21 cellular contexts compared by ENCODE assay signal in genomic region chr12:128813392-128813791, GRCh38. TPM values are rescaled to one million over a fixed set of nuclear protein-coding genes. Genes with fewer than 3 reads are reported as not detected.
DNase-seq lines count a peak whose midpoint lies in the region; ATAC-seq, FAIRE-seq and TF ChIP-seq lines count a peak whose summit lies in the region.
"Had no signal": no experiment of that assay in that cellular context is flagged by ENCODE, and none has a peak within 500 bp of the region (broad histone marks: within the 10 kb centered on the region; RNA-seq: fewer than 3 reads in every experiment).

No MANE protein-coding gene starts in this region.

- DNase-seq in EH (ENCODE audit: low read depth) (peak; percentile 43), adipocyte (ENCODE audit: low read depth) (no peak), immature natural killer cell (no peak), endothelial cell (ENCODE audit: low spot score) (no peak), HepG2 (ENCODE audit: low spot score) (no peak)
- no peak for DNase-seq in activated naive CD4-positive, alpha-beta T cell treated with Interleukin-2 at 50 U/mL for 16 hours
- DNase-seq: activated CD8-positive, alpha-beta T cell treated with anti-CD3 and anti-CD28 coated beads for 36 hours; activated naive CD8-positive, alpha-beta T cell treated with anti-CD3 and anti-CD28 coated beads, Interleukin-2, amount 50 U/mL, for 24 hours; C1 segment of cervical spinal cord; ovary; stimulated activated CD4-positive, alpha-beta T cell treated with anti-CD3 and anti-CD28 coated beads, Interleukin-4, amount 100 ng/mL, for 4 hours; stimulated activated CD8-positive, alpha-beta memory T cell treated with anti-CD3 and anti-CD28 coated beads, Interleukin-4, amount 100 ng/mL, for 48 hours; transverse colon had no signal

- H3K4me1 ChIP-seq in adipocyte (ENCODE audit: control insufficient read depth, insufficient read depth, low read length) (peaks cover 82% of the 10 kb centered on the region), HepG2 (ENCODE audit: insufficient read depth, low read length) (peaks cover 6% of the 10 kb centered on the region; the same call in 1 of the 2 replicates)

- no peak for ATAC-seq in stimulated activated memory B cell treated with anti-CD40 and anti-IgM and Interleukin-4, amounts not matched to agents 10 μg/mL and 1 μg/mL and 100 μg/mL, for 72 hours
- ATAC-seq in HepG2 (no peak), HG03432 (IDR thresholded peaks at IDR 0.05; ENCODE audit: unreplicated experiment) (no peak)
- ATAC-seq: Right ventricle myocardium inferior, sciatic nerve, T-cell had no signal

- intact Hi-C loops in HepG2 (cut with micrococcal nuclease; ENCODE audit: unreplicated experiment), result no loop called here

- H3K27me3 Mint-ChIP-seq in immature natural killer cell (ENCODE audit: low read depth in 3 of 3) (peaks cover 19 to 65% (median 21%) of the 10 kb centered on the region in 3 donors), endothelial cell (ENCODE audit: unreplicated experiment) (peaks cover 2% of the 10 kb centered on the region)
- H3K27me3 Mint-ChIP-seq in stimulated activated memory B cell treated with anti-CD40 and anti-IgM and Interleukin-4, amounts not matched to agents 10 μg/mL and 1 μg/mL and 100 μg/mL, for 72 hours, result no peaks in the 10 kb centered on the region
- H3K27me3 Mint-ChIP-seq: activated CD8-positive, alpha-beta T cell treated with anti-CD3 and anti-CD28 coated beads for 36 hours; activated naive CD8-positive, alpha-beta T cell treated with anti-CD3 and anti-CD28 coated beads, Interleukin-2, amount 50 U/mL, for 24 hours; T-cell had no signal

- POLR2A ChIA-PET in HepG2 (lab: Yijun Ruan, JAX), result no interaction called here

- TF ChIP-seq POLR2A in HepG2 (IDR thresholded peaks at IDR 0.05; ENCODE audit: insufficient read depth in 1 of 2, low read depth in 2 of 2, low read length in 2 of 2), result no peak

- no peak overlapping the region for H3K4me2 ChIP-seq in HepG2 (ENCODE audit: low read depth, low read length)

- H3K36me3 Mint-ChIP-seq in immature natural killer cell (peaks cover 13 to 39% (median 13%) of the 10 kb centered on the region in 3 donors), endothelial cell (ENCODE audit: low read depth, unreplicated experiment) (peaks cover 15% of the 10 kb centered on the region)
- H3K36me3 Mint-ChIP-seq in stimulated activated memory B cell treated with anti-CD40 and anti-IgM and Interleukin-4, amounts not matched to agents 10 μg/mL and 1 μg/mL and 100 μg/mL, for 72 hours, result peaks cover 47% of the 10 kb centered on the region

- H3K9me3 ChIP-seq in adipocyte (ENCODE audit: control insufficient read depth, low read length) (no peaks in the 10 kb centered on the region), HepG2 (ENCODE audit: low read length) (no peaks in the 10 kb centered on the region)
- H3K9me3 ChIP-seq: ovary, transverse colon had no signal

- WGBS in HepG2 (ENCODE audit: low lambda C conversion rate), result 97% methylated on average over 7 of the region's 10 CpGs

- no peak for TF ChIP-seq EP300 in HepG2 (IDR thresholded peaks at IDR 0.05; ENCODE audit: low read depth in 2 of 2, low read length in 2 of 2)
- no peak for TF ChIP-seq EP300 in HepG2 (CRISPR knock-in tag; IDR thresholded peaks at IDR 0.05; ENCODE audit: borderline replicate concordance)

- in situ Hi-C loops in HepG2 (cut with HindIII; ENCODE audit: extremely low pct_ligation_motif_present, low pct_unique_long_range_greater_than_20kb), result no loop called here

- peak overlapping the region; percentile 33 for H3K4me3 ChIP-seq in adipocyte (ENCODE audit: low read length)
- H3K4me3 ChIP-seq in HepG2 (replicated peaks in 1 of 3; ENCODE audit: insufficient read depth in 1 of 3, low read depth in 2 of 3, low read length in 3 of 3), result no peak overlapping the region
- H3K4me3 ChIP-seq: ovary, transverse colon had no signal

- BruUV-seq in HepG2 (replicated peaks; lab: Mats Ljungman, UMichigan), result no TSS peak

- peaks cover 57% of the 10 kb centered on the region for H3K79me2 ChIP-seq in HepG2 (ENCODE audit: insufficient read depth, low read length)

- H3K9me3 Mint-ChIP-seq in immature natural killer cell (no peaks in the 10 kb centered on the region), endothelial cell (ENCODE audit: unreplicated experiment) (peaks cover 12% of the 10 kb centered on the region)
- no peaks in the 10 kb centered on the region for H3K9me3 Mint-ChIP-seq in stimulated activated memory B cell treated with anti-CD40 and anti-IgM and Interleukin-4, amounts not matched to agents 10 μg/mL and 1 μg/mL and 100 μg/mL, for 72 hours
- H3K9me3 Mint-ChIP-seq: activated CD8-positive, alpha-beta T cell treated with anti-CD3 and anti-CD28 coated beads for 36 hours; activated naive CD8-positive, alpha-beta T cell treated with anti-CD3 and anti-CD28 coated beads, Interleukin-2, amount 50 U/mL, for 24 hours; T-cell had no signal

- H3K9ac ChIP-seq in adipocyte (ENCODE audit: low read length), result peak overlapping the region; percentile 36
- H3K9ac ChIP-seq in HepG2 (ENCODE audit: insufficient read depth, low read depth, low read length), result no peak overlapping the region

- no peak overlapping the region for H3K27ac ChIP-seq in HepG2 (ENCODE audit: extremely low read length, insufficient read depth, low read length)
- H3K27ac ChIP-seq: ovary, transverse colon, VCaP had no signal

- FAIRE-seq in HepG2 (lab: Jason Lieb, UNC), result no peak

- no peaks in the 10 kb centered on the region for H3K27me3 ChIP-seq in adipocyte (replicated peaks; ENCODE audit: control insufficient read depth, insufficient read depth, low read length)
- H3K27me3 ChIP-seq in HepG2 (ENCODE audit: control insufficient read depth in 1 of 2, insufficient read depth in 2 of 2, low read length in 2 of 2), result no peaks in the 10 kb centered on the region
- H3K27me3 ChIP-seq: ovary, transverse colon had no signal

- TF ChIP-seq CTCF in endothelial cell (IDR thresholded peaks at IDR 0.05; ENCODE audit: unreplicated experiment), result no peak
- TF ChIP-seq CTCF in HepG2 (CRISPR knock-in tag; IDR thresholded peaks at IDR 0.05), result no peak

- no peak for TF ChIP-seq RAD21 in HepG2 (CRISPR knock-in tag; IDR thresholded peaks at IDR 0.05)

- peak overlapping the region; percentile 92 to 100 (median 99) for H3K27ac Mint-ChIP-seq in immature natural killer cell
- peak overlapping the region; percentile 99 for H3K27ac Mint-ChIP-seq in stimulated activated memory B cell treated with anti-CD40 and anti-IgM and Interleukin-4, amounts not matched to agents 10 μg/mL and 1 μg/mL and 100 μg/mL, for 72 hours
- no peak overlapping the region for H3K27ac Mint-ChIP-seq in endothelial cell (ENCODE audit: unreplicated experiment)
- H3K27ac Mint-ChIP-seq: activated CD8-positive, alpha-beta T cell treated with anti-CD3 and anti-CD28 coated beads for 36 hours; activated naive CD8-positive, alpha-beta T cell treated with anti-CD3 and anti-CD28 coated beads, Interleukin-2, amount 50 U/mL, for 24 hours had no signal

- H3K36me3 ChIP-seq in adipocyte (ENCODE audit: control insufficient read depth, insufficient read depth, low read length, severe bottlenecking), result peaks cover 7% of the 10 kb centered on the region
- H3K36me3 ChIP-seq in HepG2 (replicated peaks in 1 of 2; ENCODE audit: control insufficient read depth in 1 of 2, insufficient read depth in 2 of 2, low read length in 2 of 2), result peaks cover 9 to 48% of the 10 kb centered on the region in 2 experiments; a peak in 4 of 5 replicates
- H3K36me3 ChIP-seq: ovary had no signal

- CTCF ChIA-PET in HepG2 (lab: Yijun Ruan, JAX; ENCODE audit: low intra/inter-chr PET ratio, low total read pairs), result no interaction called here

- H2AFZ ChIP-seq in HepG2 (ENCODE audit: low read length), result no peak overlapping the region

- H3K4me1 Mint-ChIP-seq in immature natural killer cell (peaks cover 97 to 100% of the 10 kb centered on the region in 2 donors), endothelial cell (ENCODE audit: unreplicated experiment) (no peaks in the 10 kb centered on the region)
- H3K4me1 Mint-ChIP-seq in stimulated activated memory B cell treated with anti-CD40 and anti-IgM and Interleukin-4, amounts not matched to agents 10 μg/mL and 1 μg/mL and 100 μg/mL, for 72 hours, result peaks cover 89% of the 10 kb centered on the region

- H4K20me1 ChIP-seq in HepG2 (ENCODE audit: insufficient read depth, low read length), result peaks cover 15% of the 10 kb centered on the region; the same call in 1 of the 2 replicates

- H3K4me3 Mint-ChIP-seq in immature natural killer cell (peak overlapping the region; percentile 72 to 85 (median 84)), endothelial cell (ENCODE audit: unreplicated experiment) (no peak overlapping the region)
- H3K4me3 Mint-ChIP-seq in stimulated activated memory B cell treated with anti-CD40 and anti-IgM and Interleukin-4, amounts not matched to agents 10 μg/mL and 1 μg/mL and 100 μg/mL, for 72 hours, result no peak overlapping the region
- H3K4me3 Mint-ChIP-seq: activated CD8-positive, alpha-beta T cell treated with anti-CD3 and anti-CD28 coated beads for 36 hours; activated naive CD8-positive, alpha-beta T cell treated with anti-CD3 and anti-CD28 coated beads, Interleukin-2, amount 50 U/mL, for 24 hours had no signal

RNA-seq across cellular contexts. Expression of gene SLC15A4, which starts 10.4 kb away (rescaled TPM):
- polyA plus RNA-seq in immature natural killer cell (10 to 100 TPM; 36.3 to 39.2 (median 39.0) TPM), HepG2 (2011; rRNA removed) (22.7 and 25.8 TPM in 2 replicates)
- total RNA-seq in endothelial cell (ENCODE audit: unreplicated experiment) (8.1 TPM), HepG2 (2016; rRNA removed; fragmentation: Illumina TruSeq; extraction: Trizol) (8.2 and 17.3 TPM in 2 replicates)
- total RNA-seq in HepG2 (2016; cell fraction: cytosol; rRNA removed; fragmentation: Illumina TruSeq; extraction: Trizol; ENCODE audit: low read depth), result 21.9 and 22.2 TPM in 2 replicates
- 8.5 and 19.3 TPM in 2 replicates for total RNA-seq in HepG2 (2016; cell fraction: insoluble cytoplasmic fraction; rRNA removed; fragmentation: Illumina TruSeq; extraction: Trizol)
- total RNA-seq in HepG2 (2016; cell fraction: membrane; rRNA removed; fragmentation: Illumina TruSeq; extraction: Trizol), result 11.6 and 11.8 TPM in 2 replicates
- 26.9 and 28.3 TPM in 2 replicates for total RNA-seq in HepG2 (2016; cell fraction: nucleus; rRNA removed; fragmentation: Illumina TruSeq; extraction: Trizol)
- polyA plus RNA-seq in HepG2 (2011; cell fraction: cytosol; rRNA removed), result 15.4 and 23.5 TPM in 2 replicates
- polyA plus RNA-seq in HepG2 (2011; cell fraction: nucleus; rRNA removed), result 21.1 and 23.8 TPM in 2 replicates
- 13.2 and 17.3 TPM in 2 replicates for polyA plus RNA-seq in HepG2 (2012)
- 2.0 and 2.3 TPM in 2 replicates for polyA plus RNA-seq in HepG2 (2016; cell fraction: cytosol; fragmentation: Illumina TruSeq; extraction: Trizol; ENCODE audit: low read depth)
- 6.8 and 7.6 TPM in 2 replicates for polyA plus RNA-seq in HepG2 (2016; cell fraction: insoluble cytoplasmic fraction; fragmentation: Illumina TruSeq; extraction: Trizol; ENCODE audit: low read depth)
- polyA plus RNA-seq in HepG2 (2016; cell fraction: membrane; fragmentation: Illumina TruSeq; extraction: Trizol; ENCODE audit: low read depth), result 3.5 and 4.1 TPM in 2 replicates
- polyA plus RNA-seq in HepG2 (2016; cell fraction: nucleus; fragmentation: Illumina TruSeq; extraction: Trizol; ENCODE audit: insufficient read depth, low read depth), result 28.4 and 32.6 TPM in 2 replicates
- 47.4 and 97.4 TPM in 2 replicates for polyA minus RNA-seq in HepG2 (2011; rRNA and poly(A)+ RNA removed; ENCODE audit: low replicate concordance)
- polyA minus RNA-seq in HepG2 (2011; cell fraction: cytosol; rRNA and poly(A)+ RNA removed), result 23.1 and 28.7 TPM in 2 replicates
- 45.4 and 58.3 TPM in 2 replicates for polyA minus RNA-seq in HepG2 (2011; cell fraction: nucleus; rRNA and poly(A)+ RNA removed)

RNA-seq across cellular contexts. Expression of gene GLT1D1, which starts 39.9 kb away (rescaled TPM):
- polyA plus RNA-seq in immature natural killer cell (1 to 10 TPM in 1 of 3 donors, not detected in 2; 2.5 TPM), HepG2 (2011; rRNA removed) (0.17 and 0.24 TPM in 2 replicates)
- total RNA-seq in endothelial cell (ENCODE audit: unreplicated experiment) (0.44 TPM), HepG2 (2016; rRNA removed; fragmentation: Illumina TruSeq; extraction: Trizol) (0.09 TPM in 1 of 2 replicates, not detected in the other)
- not detected in 2 replicates for total RNA-seq in HepG2 (2016; cell fraction: cytosol; rRNA removed; fragmentation: Illumina TruSeq; extraction: Trizol; ENCODE audit: low read depth)
- not detected in 2 replicates for total RNA-seq in HepG2 (2016; cell fraction: insoluble cytoplasmic fraction; rRNA removed; fragmentation: Illumina TruSeq; extraction: Trizol)
- total RNA-seq in HepG2 (2016; cell fraction: membrane; rRNA removed; fragmentation: Illumina TruSeq; extraction: Trizol), result not detected in 2 replicates
- total RNA-seq in HepG2 (2016; cell fraction: nucleus; rRNA removed; fragmentation: Illumina TruSeq; extraction: Trizol), result not detected in 2 replicates
- 0.12 and 0.24 TPM in 2 replicates for polyA plus RNA-seq in HepG2 (2011; cell fraction: cytosol; rRNA removed)
- polyA plus RNA-seq in HepG2 (2011; cell fraction: nucleus; rRNA removed), result 0.10 TPM in 1 of 2 replicates, not detected in the other
- polyA plus RNA-seq in HepG2 (2012), result 0.20 and 0.48 TPM in 2 replicates
- 0.06 TPM in 1 of 2 replicates, not detected in the other for polyA plus RNA-seq in HepG2 (2016; cell fraction: cytosol; fragmentation: Illumina TruSeq; extraction: Trizol; ENCODE audit: low read depth)
- 0.11 TPM in 1 of 2 replicates, not detected in the other for polyA plus RNA-seq in HepG2 (2016; cell fraction: insoluble cytoplasmic fraction; fragmentation: Illumina TruSeq; extraction: Trizol; ENCODE audit: low read depth)
- 0.06 and 0.15 TPM in 2 replicates for polyA plus RNA-seq in HepG2 (2016; cell fraction: membrane; fragmentation: Illumina TruSeq; extraction: Trizol; ENCODE audit: low read depth)
- polyA plus RNA-seq in HepG2 (2016; cell fraction: nucleus; fragmentation: Illumina TruSeq; extraction: Trizol; ENCODE audit: insufficient read depth, low read depth), result not detected in 2 replicates
- 0.04 and 0.07 TPM in 2 replicates for polyA minus RNA-seq in HepG2 (2011; rRNA and poly(A)+ RNA removed; ENCODE audit: low replicate concordance)
- polyA minus RNA-seq in HepG2 (2011; cell fraction: cytosol; rRNA and poly(A)+ RNA removed), result not detected in 2 replicates
- 0.12 TPM in 1 of 2 replicates, not detected in the other for polyA minus RNA-seq in HepG2 (2011; cell fraction: nucleus; rRNA and poly(A)+ RNA removed)
- total RNA-seq: glomerular endothelial cell, M059J, transverse colon had no signal

Comparison
In these comparisons a context has a peak if more than half of its experiments do, and no peak if none do; other contexts are left out.
1. H3K4me3 Mint-ChIP-seq: peak in immature natural killer cell (5 of 5); none in stimulated activated memory B cell treated with anti-CD40 and anti-IgM and Interleukin-4, amounts not matched to agents 10 μg/mL and 1 μg/mL and 100 μg/mL, for 72 hours (single experiment) and endothelial cell (single experiment).